In the genomic region with DNA sequence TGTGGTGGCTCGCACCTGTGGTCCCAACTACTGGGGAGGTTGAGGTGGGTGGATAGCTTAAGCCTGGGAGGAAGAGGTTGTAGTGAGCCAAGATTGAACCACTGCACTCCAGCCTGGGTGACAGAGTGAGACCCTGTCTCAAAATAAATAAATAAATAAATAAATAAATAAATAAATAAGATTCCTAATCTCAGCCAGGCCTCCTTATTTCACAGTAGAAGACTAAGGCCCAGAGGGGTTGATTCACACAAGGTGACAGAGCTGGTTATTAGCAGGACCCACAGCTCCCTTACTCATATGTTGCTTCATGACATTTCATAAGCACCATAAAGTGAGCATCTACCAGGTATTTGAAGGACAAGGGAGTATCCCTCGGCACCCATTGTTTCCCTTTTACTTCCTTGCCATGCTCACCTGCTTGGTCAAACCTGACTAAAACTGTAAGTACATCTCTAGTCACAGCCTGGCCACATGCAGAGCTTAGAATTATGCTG, we compare ENCODE assay signal across 1 cellular context.
TF ChIP-seq lines count a peak whose summit lies in the region.

No MANE protein-coding gene starts in this region.

TF ChIP-seq in HEK293, 187 proteins besides CTCF, POLR2A, EP300 and RAD21 (continued from another document and continues in another):
- TF ChIP-seq ZFP37 (tag by site-specific recombination; IDR thresholded peaks at IDR 0.05) (no peak), ZNF677 (tag by site-specific recombination; IDR thresholded peaks at IDR 0.05) (no peak), ZNF19 (tag by site-specific recombination; IDR thresholded peaks at IDR 0.05; ENCODE audit: low read depth) (0 out of 2 replicates have a peak, but pooled peaks have one; percentile 41), ZNF114 (tag by site-specific recombination; IDR thresholded peaks at IDR 0.05) (no peak), ZNF324 (tag by site-specific recombination; IDR thresholded peaks at IDR 0.05) (no peak), ZNF530 (tag by site-specific recombination; IDR thresholded peaks at IDR 0.05; ENCODE audit: low read depth) (no peak), HOXD13 (CRISPR knock-in tag; IDR thresholded peaks at IDR 0.05; ENCODE audit: borderline replicate concordance) (no peak), ZNF426 (tag by site-specific recombination; IDR thresholded peaks at IDR 0.05) (peak; percentile 50), ZBTB49 (tag by site-specific recombination; IDR thresholded peaks at IDR 0.05; ENCODE audit: low read depth) (no peak), ZNF221 (tag by site-specific recombination; IDR thresholded peaks at IDR 0.05; ENCODE audit: borderline replicate concordance) (no peak), TCF7L2 (IDR thresholded peaks at IDR 0.05; ENCODE audit: borderline replicate concordance, low read depth, low read length) (no peak), OVOL3 (tag by site-specific recombination; IDR thresholded peaks at IDR 0.05) (no peak), ZNF670 (tag by site-specific recombination; IDR thresholded peaks at IDR 0.05; ENCODE audit: low read depth) (no peak), ZNF311 (tag by site-specific recombination; IDR thresholded peaks at IDR 0.05; ENCODE audit: borderline replicate concordance) (no peak), ZBTB20 (tag by site-specific recombination; IDR thresholded peaks at IDR 0.05) (no peak), ZNF175 (tag by site-specific recombination; IDR thresholded peaks at IDR 0.05) (no peak), ZNF239 (tag by site-specific recombination; IDR thresholded peaks at IDR 0.05) (no peak), ZNF404 (tag by site-specific recombination; IDR thresholded peaks at IDR 0.05) (no peak), KLF16 (tag by site-specific recombination; IDR thresholded peaks at IDR 0.05) (no peak), ZBTB17 (tag by site-specific recombination; IDR thresholded peaks at IDR 0.05) (no peak), ZNF391 (tag by site-specific recombination; IDR thresholded peaks at IDR 0.05; ENCODE audit: borderline replicate concordance, low read depth) (no peak), ZNF266 (tag by site-specific recombination; IDR thresholded peaks at IDR 0.05; ENCODE audit: low read depth) (0 out of 2 replicates have a peak, but pooled peaks have one; percentile 40), ZNF747 (tag by site-specific recombination; IDR thresholded peaks at IDR 0.05) (no peak), ZSCAN16 (tag by site-specific recombination; IDR thresholded peaks at IDR 0.05) (no peak), ZNF558 (tag by site-specific recombination; IDR thresholded peaks at IDR 0.05) (peak; percentile 33; the same call in 1 of the 2 replicates), ZNF837 (tag by site-specific recombination; IDR thresholded peaks at IDR 0.05) (no peak), ZNF184 (tag by site-specific recombination; IDR thresholded peaks at IDR 0.05) (no peak), ZBTB6 (tag by site-specific recombination; IDR thresholded peaks at IDR 0.05) (no peak), ZFP69B (tag by site-specific recombination; IDR thresholded peaks at IDR 0.05) (no peak), ZNF274 (IDR thresholded peaks at IDR 0.05; ENCODE audit: low read length) (no peak), ZNF274 (tag by site-specific recombination; IDR thresholded peaks at IDR 0.05; ENCODE audit: borderline replicate concordance) (no peak), ZNF518A (tag by site-specific recombination; conservative IDR thresholded peaks at IDR 0.05; ENCODE audit: low read depth) (peak; percentile 71; the same call in 1 of the 2 replicates), SP3 (tag by site-specific recombination; IDR thresholded peaks at IDR 0.05) (no peak), ZNF510 (tag by site-specific recombination; IDR thresholded peaks at IDR 0.05; ENCODE audit: insufficient replicate concordance) (no peak), ZNF664 (tag by site-specific recombination; IDR thresholded peaks at IDR 0.05) (no peak), ZNF555 (tag by site-specific recombination; conservative IDR thresholded peaks at IDR 0.05) (peak; percentile 43), ZBTB8A (tag by site-specific recombination; IDR thresholded peaks at IDR 0.05) (peak; percentile 35; the same call in 1 of the 2 replicates), SP2 (tag by site-specific recombination; IDR thresholded peaks at IDR 0.05) (no peak), ZNF777 (tag by site-specific recombination; IDR thresholded peaks at IDR 0.05; ENCODE audit: borderline replicate concordance) (no peak), ZNF626 (tag by site-specific recombination; IDR thresholded peaks at IDR 0.05) (no peak), ZNF560 (tag by site-specific recombination; IDR thresholded peaks at IDR 0.05; ENCODE audit: borderline replicate concordance) (peak; percentile 65; the same call in 1 of the 2 replicates), ZFP41 (tag by site-specific recombination; IDR thresholded peaks at IDR 0.05; ENCODE audit: borderline replicate concordance) (no peak), SP7 (tag by site-specific recombination; IDR thresholded peaks at IDR 0.05) (no peak), ZNF658 (tag by site-specific recombination; IDR thresholded peaks at IDR 0.05) (no peak), SCRT2 (tag by site-specific recombination; IDR thresholded peaks at IDR 0.05) (no peak), ZFP3 (tag by site-specific recombination; IDR thresholded peaks at IDR 0.05; ENCODE audit: low read depth) (no peak), ZNF148 (tag by site-specific recombination; IDR thresholded peaks at IDR 0.05; ENCODE audit: borderline replicate concordance) (no peak), KLF10 (tag by site-specific recombination; IDR thresholded peaks at IDR 0.05) (no peak), ZIC2 (tag by site-specific recombination; IDR thresholded peaks at IDR 0.05) (no peak), WT1 (tag by site-specific recombination; IDR thresholded peaks at IDR 0.05) (no peak), ZNF423 (tag by site-specific recombination; IDR thresholded peaks at IDR 0.05) (no peak)
- TF ChIP-seq, protein P1, sequence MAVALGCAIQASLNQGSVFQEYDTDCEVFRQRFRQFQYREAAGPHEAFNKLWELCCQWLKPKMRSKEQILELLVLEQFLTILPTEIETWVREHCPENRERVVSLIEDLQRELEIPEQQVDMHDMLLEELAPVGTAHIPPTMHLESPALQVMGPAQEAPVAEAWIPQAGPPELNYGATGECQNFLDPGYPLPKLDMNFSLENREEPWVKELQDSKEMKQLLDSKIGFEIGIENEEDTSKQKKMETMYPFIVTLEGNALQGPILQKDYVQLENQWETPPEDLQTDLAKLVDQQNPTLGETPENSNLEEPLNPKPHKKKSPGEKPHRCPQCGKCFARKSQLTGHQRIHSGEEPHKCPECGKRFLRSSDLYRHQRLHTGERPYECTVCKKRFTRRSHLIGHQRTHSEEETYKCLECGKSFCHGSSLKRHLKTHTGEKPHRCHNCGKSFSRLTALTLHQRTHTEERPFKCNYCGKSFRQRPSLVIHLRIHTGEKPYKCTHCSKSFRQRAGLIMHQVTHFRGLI (tag by site-specific recombination; IDR thresholded peaks at IDR 0.05): no peak
- TF ChIP-seq, protein P2, sequence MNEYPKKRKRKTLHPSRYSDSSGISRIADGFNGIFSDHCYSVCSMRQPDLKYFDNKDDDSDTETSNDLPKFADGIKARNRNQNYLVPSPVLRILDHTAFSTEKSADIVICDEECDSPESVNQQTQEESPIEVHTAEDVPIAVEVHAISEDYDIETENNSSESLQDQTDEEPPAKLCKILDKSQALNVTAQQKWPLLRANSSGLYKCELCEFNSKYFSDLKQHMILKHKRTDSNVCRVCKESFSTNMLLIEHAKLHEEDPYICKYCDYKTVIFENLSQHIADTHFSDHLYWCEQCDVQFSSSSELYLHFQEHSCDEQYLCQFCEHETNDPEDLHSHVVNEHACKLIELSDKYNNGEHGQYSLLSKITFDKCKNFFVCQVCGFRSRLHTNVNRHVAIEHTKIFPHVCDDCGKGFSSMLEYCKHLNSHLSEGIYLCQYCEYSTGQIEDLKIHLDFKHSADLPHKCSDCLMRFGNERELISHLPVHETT (tag by site-specific recombination; IDR thresholded peaks at IDR 0.05): no peak
- TF ChIP-seq, protein P3, sequence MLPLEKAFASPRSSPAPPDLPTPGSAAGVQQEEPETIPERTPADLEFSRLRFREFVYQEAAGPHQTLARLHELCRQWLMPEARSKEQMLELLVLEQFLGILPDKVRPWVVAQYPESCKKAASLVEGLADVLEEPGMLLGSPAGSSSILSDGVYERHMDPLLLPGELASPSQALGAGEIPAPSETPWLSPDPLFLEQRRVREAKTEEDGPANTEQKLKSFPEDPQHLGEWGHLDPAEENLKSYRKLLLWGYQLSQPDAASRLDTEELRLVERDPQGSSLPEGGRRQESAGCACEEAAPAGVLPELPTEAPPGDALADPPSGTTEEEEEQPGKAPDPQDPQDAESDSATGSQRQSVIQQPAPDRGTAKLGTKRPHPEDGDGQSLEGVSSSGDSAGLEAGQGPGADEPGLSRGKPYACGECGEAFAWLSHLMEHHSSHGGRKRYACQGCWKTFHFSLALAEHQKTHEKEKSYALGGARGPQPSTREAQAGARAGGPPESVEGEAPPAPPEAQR (tag by site-specific recombination; IDR thresholded peaks at IDR 0.05): no peak
